Comparison of ENCODE assay signal across 23 cellular contexts in the genomic region with DNA sequence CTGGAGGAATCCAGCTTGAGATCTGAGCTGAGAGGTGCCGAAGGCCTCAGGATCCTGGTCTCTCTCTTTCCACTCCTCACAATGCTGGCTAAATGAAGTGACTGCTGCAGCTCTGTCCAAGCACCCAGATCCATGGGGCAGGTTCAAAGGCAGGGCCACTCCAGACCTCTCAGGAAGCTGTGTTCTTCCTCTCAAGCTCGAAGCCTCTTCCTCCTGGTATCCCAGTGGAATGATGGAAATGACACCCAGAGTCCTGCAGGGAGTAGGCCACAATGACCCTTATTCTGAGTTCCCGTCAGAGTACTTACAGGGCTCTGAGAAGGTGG.
"Had no signal": no experiment of that assay in that cellular context is flagged by ENCODE, and none has a peak within 500 bp of the region (broad histone marks: within the 10 kb centered on the region; RNA-seq: fewer than 3 reads in every experiment).

No MANE protein-coding gene starts in this region.

- H3K27me3 ChIP-seq: ascending aorta, body of pancreas, MG63, SJSA1 had no signal

- H3K4me3 Mint-ChIP-seq: activated CD8-positive, alpha-beta T cell treated with anti-CD3 and anti-CD28 coated beads, Interleukin-2, amount 10 ng/mL, durations not matched to agents 7 days and 5 days; T-helper 1 cell treated with Interleukin-12 subunit alpha and Interleukin-12 subunit beta and Interleukin-4 antibody, amounts not matched to agents 30 μg/mL and 1 μg/mL, for 36 hours; WTC11 had no signal

- H3K9me3 Mint-ChIP-seq: T-helper 1 cell treated with Interleukin-12 subunit alpha and Interleukin-12 subunit beta and Interleukin-4 antibody, amounts not matched to agents 30 μg/mL and 1 μg/mL, for 36 hours; WTC11 had no signal

- H3K4me1 ChIP-seq: ascending aorta, body of pancreas, SJSA1 had no signal

- H3K4me1 Mint-ChIP-seq: WTC11 had no signal

- H3K9me3 ChIP-seq: ascending aorta, body of pancreas, MG63, SJSA1 had no signal

- H3K27ac ChIP-seq: ascending aorta, body of pancreas, SJSA1 had no signal

- DNase-seq: activated CD4-positive, alpha-beta T cell treated with anti-CD3 and anti-CD28 coated beads for 48 hours; activated CD4-positive, alpha-beta T cell treated with anti-CD3 and anti-CD28 coated beads, Interleukin-2, amount 50 U/mL, for 4 hours; activated CD4-positive, CD25-positive, alpha-beta regulatory T cell treated with anti-CD3 and anti-CD28 coated beads, Interleukin-2, amount 50 U/mL, for 72 hours; activated CD8-positive, alpha-beta memory T cell treated with anti-CD3 and anti-CD28 coated beads, Interleukin-2, amount 50 U/mL, for 48 hours; activated CD8-positive, alpha-beta T cell treated with anti-CD3 and anti-CD28 coated beads, Interleukin-2, amount 10 ng/mL, durations not matched to agents 7 days and 5 days; activated naive CD4-positive, alpha-beta T cell treated with anti-CD3 and anti-CD28 coated beads, Interleukin-2, amount 50 U/mL, for 16 hours; activated T-cell treated with anti-CD3 and anti-CD28 coated beads, Interleukin-2, amount 50 U/mL, for 1 hour; amniotic stem cell; body of pancreas; MV-4-11; NCI-H1092 treated with DMSO at 0.1 percent for 48 hours; NCI-H1417 treated with DMSO at 0.1 percent for 48 hours; NCI-H1694 treated with DMSO at 0.1 percent for 48 hours; NCI-H2029 treated with DMSO at 0.1 percent for 48 hours; NCI-H345; NCI-H510A; NCI-H526 treated with DMSO at 0.1 percent for 48 hours; SHP77 had no signal

- H3K36me3 Mint-ChIP-seq: WTC11 had no signal

- ATAC-seq: activated CD8-positive, alpha-beta T cell treated with anti-CD3 and anti-CD28 coated beads, Interleukin-2, amount 10 ng/mL, durations not matched to agents 7 days and 5 days; body of pancreas; WTC11 had no signal

- H3K36me3 ChIP-seq: ascending aorta, MG63, SJSA1 had no signal

- H3K4me3 ChIP-seq: ascending aorta, body of pancreas, MG63, SJSA1 had no signal

- H3K27ac Mint-ChIP-seq: activated CD8-positive, alpha-beta T cell treated with anti-CD3 and anti-CD28 coated beads, Interleukin-2, amount 10 ng/mL, durations not matched to agents 7 days and 5 days; T-helper 1 cell treated with Interleukin-12 subunit alpha and Interleukin-12 subunit beta and Interleukin-4 antibody, amounts not matched to agents 30 μg/mL and 1 μg/mL, for 36 hours; WTC11 had no signal
